In the genomic region with DNA sequence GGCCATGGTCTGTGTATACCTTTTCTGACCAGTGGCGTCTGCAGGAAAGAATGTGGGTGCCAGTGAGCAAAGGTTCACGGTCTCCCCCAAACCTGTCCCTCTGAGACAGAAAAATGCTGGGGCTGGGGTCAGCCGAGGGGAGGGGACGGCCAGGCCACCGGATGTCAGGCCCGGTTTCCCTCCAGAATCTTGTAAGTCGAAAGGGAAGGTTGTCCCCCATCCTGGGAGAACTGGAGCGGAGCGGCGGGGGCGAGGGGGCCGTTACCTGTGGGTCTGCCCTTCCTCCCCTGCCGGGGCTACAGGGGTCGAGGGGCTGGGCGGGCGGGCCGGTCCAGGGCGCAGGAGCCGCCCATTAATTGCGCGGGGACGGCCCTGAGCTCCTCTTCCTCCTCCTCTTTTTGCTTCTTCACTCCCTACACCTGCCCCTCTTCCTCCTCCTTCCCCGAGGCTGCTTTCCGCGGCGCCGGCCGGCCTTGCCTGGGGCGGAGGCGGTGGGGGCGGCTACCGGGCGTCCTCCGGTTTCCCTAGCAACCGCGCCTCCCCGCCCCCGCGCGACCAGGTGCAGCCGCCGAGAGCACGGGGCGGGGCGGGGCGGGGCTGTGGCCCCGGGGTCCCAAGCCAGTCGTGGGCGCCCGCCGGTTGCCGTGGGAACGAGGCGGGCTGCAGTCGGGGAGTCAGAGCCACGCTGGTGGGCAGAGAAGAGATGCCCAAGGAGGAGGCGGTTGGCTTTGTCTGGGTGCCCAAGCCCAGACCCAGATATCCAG, we compare ENCODE assay signal across 8 cellular contexts. TPM values are rescaled to one million over a fixed set of nuclear protein-coding genes. Genes with fewer than 3 reads are reported as not detected.
DNase-seq lines count a peak whose midpoint lies in the region; ATAC-seq and TF ChIP-seq lines count a peak whose summit lies in the region.

A gene with protein sequence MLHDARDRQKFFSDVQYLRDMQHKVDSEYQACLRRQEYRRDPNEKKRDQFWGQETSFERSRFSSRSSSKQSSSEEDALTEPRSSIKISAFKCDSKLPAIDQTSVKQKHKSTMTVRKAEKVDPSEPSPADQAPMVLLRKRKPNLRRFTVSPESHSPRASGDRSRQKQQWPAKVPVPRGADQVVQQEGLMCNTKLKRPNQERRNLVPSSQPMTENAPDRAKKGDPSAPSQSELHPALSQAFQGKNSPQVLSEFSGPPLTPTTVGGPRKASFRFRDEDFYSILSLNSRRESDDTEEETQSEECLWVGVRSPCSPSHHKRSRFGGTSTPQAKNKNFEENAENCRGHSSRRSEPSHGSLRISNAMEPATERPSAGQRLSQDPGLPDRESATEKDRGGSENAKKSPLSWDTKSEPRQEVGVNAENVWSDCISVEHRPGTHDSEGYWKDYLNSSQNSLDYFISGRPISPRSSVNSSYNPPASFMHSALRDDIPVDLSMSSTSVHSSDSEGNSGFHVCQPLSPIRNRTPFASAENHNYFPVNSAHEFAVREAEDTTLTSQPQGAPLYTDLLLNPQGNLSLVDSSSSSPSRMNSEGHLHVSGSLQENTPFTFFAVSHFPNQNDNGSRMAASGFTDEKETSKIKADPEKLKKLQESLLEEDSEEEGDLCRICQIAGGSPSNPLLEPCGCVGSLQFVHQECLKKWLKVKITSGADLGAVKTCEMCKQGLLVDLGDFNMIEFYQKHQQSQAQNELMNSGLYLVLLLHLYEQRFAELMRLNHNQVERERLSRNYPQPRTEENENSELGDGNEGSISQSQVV (minus strand): TSS at position 503 of the 764 bp plus-strand sequence. CDS start 6,579 bp downstream, outside the sequence.

- H3K36me3 Mint-ChIP-seq in T-cell = no peaks in the 10 kb centered on the region
- no peaks in the 10 kb centered on the region for H3K36me3 Mint-ChIP-seq in progenitor cell of endocrine pancreas (ENCODE audit: insufficient read depth)

- no peaks in the 10 kb centered on the region for H3K36me3 ChIP-seq in SJCRH30

- H3K4me1 Mint-ChIP-seq in T-cell (peaks cover 0 to 6% (median 2%) of the 10 kb centered on the region in 3 donors), progenitor cell of endocrine pancreas (ENCODE audit: low read depth) (peaks cover 6% of the 10 kb centered on the region)

- H3K27me3 Mint-ChIP-seq in T-cell = peaks cover 33 to 46% of the 10 kb centered on the region in 2 donors
- H3K27me3 Mint-ChIP-seq in progenitor cell of endocrine pancreas = peaks cover 30% of the 10 kb centered on the region

- no peaks in the 10 kb centered on the region for H3K27me3 ChIP-seq in SJCRH30

- H3K27ac Mint-ChIP-seq in T-cell = no peak within 1 kb of the TSS
- peak within 1 kb of the TSS; percentile 49 for H3K27ac Mint-ChIP-seq in progenitor cell of endocrine pancreas

- H3K4me1 ChIP-seq in SJCRH30 = no peaks in the 10 kb centered on the region; the same call in 1 of the 2 replicates

- POLR2A ChIA-PET in T-cell (lab: Charles Lee) = no interaction called here

- no peak within 1 kb of the TSS for H3K27ac ChIP-seq in SJCRH30

- CTCF ChIA-PET in T-cell (lab: Charles Lee) = no interaction called here

- DNase-seq in activated T-cell treated with anti-CD3 and anti-CD28 coated beads for 1 hour (ENCODE audit: low read depth) (peak; percentile 6), T-cell (peak in 16 of 34 experiments; percentile 2 to 37 (median 10)), epithelial cell of proximal tubule (ENCODE audit: low read depth) (no peak), progenitor cell of endocrine pancreas (ENCODE audit: low spot score, unreplicated experiment) (peak; percentile 43), SJCRH30 (no peak), NOMO-1 (lab: John Stamatoyannopoulos, UW; ENCODE audit: unreplicated experiment in 2 of 2) (no peak), dedifferentiated amniotic fluid mesenchymal stem cell (ENCODE audit: extremely low spot score) (no peak)
- DNase-seq in activated T-cell treated with anti-CD3 and anti-CD28 coated beads, Interleukin-2, amount 50 U/mL, for 1 hour = no peak

- H3K4me3 ChIP-seq in epithelial cell of proximal tubule (ENCODE audit: low read depth, low read length) = peak within 1 kb of the TSS; percentile 50
- H3K4me3 ChIP-seq in SJCRH30 = no peak within 1 kb of the TSS

- H3K9me3 Mint-ChIP-seq in T-cell = peaks cover 0 to 6% (median 0%) of the 10 kb centered on the region in 3 donors
- no peaks in the 10 kb centered on the region for H3K9me3 Mint-ChIP-seq in progenitor cell of endocrine pancreas (ENCODE audit: low read depth)

- H3K4me3 Mint-ChIP-seq in T-cell (peak within 1 kb of the TSS in 2 of 3 donors; percentile 28 to 57), progenitor cell of endocrine pancreas (ENCODE audit: low read depth) (peak within 1 kb of the TSS; percentile 68)

- peak in 2 of 4 experiments; percentile 53 to 64 for ATAC-seq in T-cell (replicated peaks in 1 of 4)

- TF ChIP-seq CTCF in epithelial cell of proximal tubule (conservative IDR thresholded peaks at IDR 0.05; ENCODE audit: low read depth, low read length) (no peak), progenitor cell of endocrine pancreas (IDR thresholded peaks at IDR 0.05; ENCODE audit: unreplicated experiment) (no peak)

- no peaks in the 10 kb centered on the region for H3K9me3 ChIP-seq in SJCRH30 (replicated peaks)

RNA-seq across cellular contexts. Expression of the gene that starts here (rescaled TPM):
- total RNA-seq in T-cell = under 1 TPM in 3 of 5 donors, not detected in 2; 0.10 to 0.23 (median 0.13) TPM
- 4.8 TPM in 1 of 2 replicates, not detected in the other for total RNA-seq in epithelial cell of proximal tubule
- total RNA-seq in progenitor cell of endocrine pancreas = not detected in 2 replicates
- total RNA-seq in SJCRH30 (2014; rRNA removed; shearing (Covaris generic)) = not detected in 2 replicates

Comparison
In these comparisons a context has a peak if more than half of its experiments do, and no peak if none do; other contexts are left out.
1. Peak in DNase-seq in progenitor cell of endocrine pancreas; RNA of the gene not detected or under 1 TPM.